ENCODE assay signal across 12 cellular contexts in the genomic region with DNA sequence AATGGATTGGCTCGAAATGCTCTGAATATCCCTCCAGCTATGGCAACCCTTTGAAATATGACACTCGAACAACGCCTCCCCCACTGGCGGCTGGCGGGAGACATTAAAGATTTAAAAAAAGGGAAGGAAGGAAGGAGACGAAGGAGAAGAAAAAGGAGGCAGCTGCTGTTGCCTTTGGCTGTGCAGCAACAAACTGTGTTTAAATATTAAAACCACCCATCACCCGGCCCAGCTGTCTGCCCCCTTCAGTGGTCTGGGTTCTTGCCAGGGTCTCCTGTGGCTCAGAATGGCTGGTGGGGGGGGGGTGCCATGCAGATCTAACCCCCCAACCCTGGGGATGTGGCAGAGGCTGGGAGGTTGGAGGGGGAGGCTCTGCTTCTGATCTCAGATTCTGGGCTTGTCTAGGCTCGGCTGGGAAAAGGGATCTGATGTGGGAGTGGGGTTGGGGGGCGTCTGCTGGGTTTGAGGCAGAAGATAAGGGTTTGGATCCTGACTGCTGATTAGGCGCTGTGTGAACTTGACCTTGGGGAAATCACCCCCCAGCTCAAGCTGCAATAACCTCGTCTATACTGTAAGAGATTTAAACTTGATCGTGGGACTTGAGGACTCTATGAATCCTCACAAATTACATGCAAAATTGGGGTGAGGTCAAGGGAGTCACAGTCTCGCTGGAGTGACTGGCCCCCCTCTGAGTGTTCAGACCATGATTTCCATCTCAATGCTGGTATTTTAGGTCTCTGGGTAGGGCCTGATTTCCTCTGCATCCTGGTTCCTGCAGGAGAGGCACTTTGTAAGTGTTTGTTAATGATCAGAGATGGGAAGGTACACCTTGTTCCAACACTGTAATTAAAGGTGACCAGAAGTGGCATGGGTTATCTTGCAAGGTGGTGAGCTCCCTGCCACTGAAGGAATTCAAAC. TPM values are rescaled to one million over a fixed set of nuclear protein-coding genes. Genes with fewer than 3 reads are reported as not detected.
DNase-seq lines count a peak whose midpoint lies in the region; ATAC-seq and TF ChIP-seq lines count a peak whose summit lies in the region.
"Had no signal": no experiment of that assay in that cellular context is flagged by ENCODE, and none has a peak within 500 bp of the region (broad histone marks: within the 10 kb centered on the region; RNA-seq: fewer than 3 reads in every experiment).

No MANE protein-coding gene starts in this region.

- peaks cover 71% of the 10 kb centered on the region for H3K27me3 ChIP-seq in gastroesophageal sphincter

- H3K27me3 Mint-ChIP-seq in natural killer cell treated with Interleukin-12 subunit alpha and Interleukin-12 subunit beta and Interleukin-15 and Interleukin-18, amount 100 ng/mL, for 72 hours = peaks cover 31 to 55% of the 10 kb centered on the region in 2 donors
- H3K27me3 Mint-ChIP-seq in natural killer cell (ENCODE audit: low read depth in 2 of 2) = peaks cover 26 to 71% of the 10 kb centered on the region in 2 donors

- no peaks in the 10 kb centered on the region for H3K36me3 ChIP-seq in gastroesophageal sphincter
- H3K36me3 ChIP-seq: tibial nerve had no signal

- no peak for TF ChIP-seq POLR2A in gastroesophageal sphincter (IDR thresholded peaks at IDR 0.05)

- no peak for TF ChIP-seq CTCF in natural killer cell (IDR thresholded peaks at IDR 0.05)
- no peak for TF ChIP-seq CTCF in fibroblast of pulmonary artery (IDR thresholded peaks at IDR 0.05; ENCODE audit: low read length, missing control alignments)
- no peak for TF ChIP-seq CTCF in gastroesophageal sphincter (IDR thresholded peaks at IDR 0.05)

- peaks cover 0 to 3% of the 10 kb centered on the region in 2 donors for H3K4me1 Mint-ChIP-seq in natural killer cell treated with Interleukin-12 subunit alpha and Interleukin-12 subunit beta and Interleukin-15 and Interleukin-18, amount 100 ng/mL, for 72 hours (ENCODE audit: low read depth in 2 of 2)
- no peaks in the 10 kb centered on the region for H3K4me1 Mint-ChIP-seq in natural killer cell

- H3K36me3 Mint-ChIP-seq in natural killer cell treated with Interleukin-12 subunit alpha and Interleukin-12 subunit beta and Interleukin-15 and Interleukin-18, amount 100 ng/mL, for 72 hours = no peaks in the 10 kb centered on the region
- H3K36me3 Mint-ChIP-seq in natural killer cell = no peaks in the 10 kb centered on the region
- H3K36me3 Mint-ChIP-seq: CD8-positive, alpha-beta T cell had no signal

- H3K27ac ChIP-seq in gastroesophageal sphincter = no peak overlapping the region
- H3K27ac ChIP-seq: tibial nerve had no signal

- H3K4me3 ChIP-seq in fibroblast of pulmonary artery (replicated peaks; ENCODE audit: low read depth, low read length) (no peak overlapping the region), gastroesophageal sphincter (no peak overlapping the region)
- H3K4me3 ChIP-seq: lung, tibial nerve had no signal

- peaks cover 0 to 15% (median 0%) of the 10 kb centered on the region in 3 donors for H3K4me1 ChIP-seq in gastroesophageal sphincter

- H3K9me3 ChIP-seq in gastroesophageal sphincter = no peaks in the 10 kb centered on the region
- H3K9me3 ChIP-seq: tibial nerve had no signal

- no peak for ATAC-seq in natural killer cell treated with Interleukin-12 subunit alpha and Interleukin-12 subunit beta and Interleukin-15 and Interleukin-18, amount 100 ng/mL, for 72 hours
- ATAC-seq in natural killer cell (no peak), gastroesophageal sphincter (no peak), GM21390 (IDR thresholded peaks at IDR 0.05; ENCODE audit: unreplicated experiment) (no peak)
- ATAC-seq: CD8-positive, alpha-beta T cell had no signal

- TF ChIP-seq EP300 in gastroesophageal sphincter (IDR thresholded peaks at IDR 0.05) = no peak

- no peak overlapping the region for H3K27ac Mint-ChIP-seq in natural killer cell treated with Interleukin-12 subunit alpha and Interleukin-12 subunit beta and Interleukin-15 and Interleukin-18, amount 100 ng/mL, for 72 hours
- no peak overlapping the region for H3K27ac Mint-ChIP-seq in natural killer cell
- H3K27ac Mint-ChIP-seq: CD8-positive, alpha-beta T cell had no signal

- DNase-seq in natural killer cell treated with Interleukin-12 subunit alpha and Interleukin-12 subunit beta and Interleukin-15 and Interleukin-18, amount 100 ng/mL, for 72 hours (ENCODE audit: low spot score) = peak; percentile 31
- no peak for DNase-seq in natural killer cell
- DNase-seq in NCI-H524 (lab: John Stamatoyannopoulos, UW) = peak; percentile 73 to 78
- DNase-seq in fibroblast of pulmonary artery (ENCODE audit: low read depth) = peak; percentile 4
- no peak for DNase-seq in kidney glomerular epithelial cell (lab: John Stamatoyannopoulos, UW)
- DNase-seq in NK-92 (lab: John Stamatoyannopoulos, UW; ENCODE audit: unreplicated experiment) = no peak
- DNase-seq: CD8-positive, alpha-beta T cell; Right ventricle myocardium superior had no signal

- no peaks in the 10 kb centered on the region for H3K9me3 Mint-ChIP-seq in natural killer cell treated with Interleukin-12 subunit alpha and Interleukin-12 subunit beta and Interleukin-15 and Interleukin-18, amount 100 ng/mL, for 72 hours
- H3K9me3 Mint-ChIP-seq in natural killer cell = no peaks in the 10 kb centered on the region
- H3K9me3 Mint-ChIP-seq: CD8-positive, alpha-beta T cell had no signal

- intact Hi-C loops in natural killer cell (cut with micrococcal nuclease) = no loop called here

- WGBS in gastroesophageal sphincter (ENCODE audit: low coverage in 1 of 2), 2 donors = 5 to 8% methylated on average over 8 to 11 of the region's 13 CpGs

- H3K4me3 Mint-ChIP-seq in natural killer cell treated with Interleukin-12 subunit alpha and Interleukin-12 subunit beta and Interleukin-15 and Interleukin-18, amount 100 ng/mL, for 72 hours = no peak overlapping the region
- H3K4me3 Mint-ChIP-seq in natural killer cell = no peak overlapping the region
- H3K4me3 Mint-ChIP-seq: CD8-positive, alpha-beta T cell had no signal

RNA-seq across cellular contexts. Expression of gene BLCAP, which starts 40.3 kb away (rescaled TPM):
- 10 to 100 TPM; 39.3 to 39.8 TPM for total RNA-seq in natural killer cell treated with Interleukin-12 subunit alpha and Interleukin-12 subunit beta and Interleukin-15 and Interleukin-18, amount 100 ng/mL, for 72 hours
- total RNA-seq in natural killer cell (10 to 100 TPM; 60.4 to 80.1 (median 77.9) TPM), gastroesophageal sphincter (10 to 100 TPM; 37.7 to 65.5 (median 55.6) TPM)

RNA-seq across cellular contexts. Expression of gene NNAT, which starts 46.9 kb away (rescaled TPM):
- total RNA-seq in natural killer cell treated with Interleukin-12 subunit alpha and Interleukin-12 subunit beta and Interleukin-15 and Interleukin-18, amount 100 ng/mL, for 72 hours = under 1 TPM; 0.53 to 0.71 TPM
- total RNA-seq in natural killer cell (not detected), gastroesophageal sphincter (1 to 10 TPM; 3.3 to 8.8 (median 7.7) TPM)
- total RNA-seq: CD8-positive, alpha-beta T cell; Right ventricle myocardium superior had no signal

Comparison
In these comparisons a context has a peak if more than half of its experiments do, and no peak if none do; other contexts are left out.
1. DNase-seq: peak in natural killer cell treated with Interleukin-12 subunit alpha and Interleukin-12 subunit beta and Interleukin-15 and Interleukin-18, amount 100 ng/mL, for 72 hours (single experiment), NCI-H524 (2 of 2) and fibroblast of pulmonary artery (single experiment); none in natural killer cell (single experiment), kidney glomerular epithelial cell (single experiment) and NK-92 (single experiment).